In the genomic region with DNA sequence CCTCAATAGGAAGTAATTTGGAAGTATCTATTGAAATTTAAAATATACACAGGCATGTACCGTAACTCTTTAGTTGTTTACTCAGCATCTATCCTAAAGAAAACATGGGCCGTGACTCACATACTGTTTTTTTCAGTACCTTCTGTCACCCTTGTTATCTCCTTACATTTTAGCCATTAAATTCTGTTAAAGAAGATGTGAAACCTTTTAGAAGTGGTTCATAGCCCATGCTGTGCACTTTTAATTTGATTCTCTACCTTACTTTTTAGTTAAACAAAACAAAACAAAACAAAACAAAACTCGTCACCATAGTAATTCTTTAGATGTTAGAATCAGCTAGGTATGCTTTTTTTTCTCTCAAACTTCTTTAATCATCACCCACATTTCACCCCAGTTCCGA, we compare ENCODE assay signal across 1 cellular context.
TF ChIP-seq lines count a peak whose summit lies in the region.

No MANE protein-coding gene starts in this region.

TF ChIP-seq in GM12878, 131 proteins besides CTCF, POLR2A, EP300 and RAD21 (continued from another document):
- TF ChIP-seq, protein P1, sequence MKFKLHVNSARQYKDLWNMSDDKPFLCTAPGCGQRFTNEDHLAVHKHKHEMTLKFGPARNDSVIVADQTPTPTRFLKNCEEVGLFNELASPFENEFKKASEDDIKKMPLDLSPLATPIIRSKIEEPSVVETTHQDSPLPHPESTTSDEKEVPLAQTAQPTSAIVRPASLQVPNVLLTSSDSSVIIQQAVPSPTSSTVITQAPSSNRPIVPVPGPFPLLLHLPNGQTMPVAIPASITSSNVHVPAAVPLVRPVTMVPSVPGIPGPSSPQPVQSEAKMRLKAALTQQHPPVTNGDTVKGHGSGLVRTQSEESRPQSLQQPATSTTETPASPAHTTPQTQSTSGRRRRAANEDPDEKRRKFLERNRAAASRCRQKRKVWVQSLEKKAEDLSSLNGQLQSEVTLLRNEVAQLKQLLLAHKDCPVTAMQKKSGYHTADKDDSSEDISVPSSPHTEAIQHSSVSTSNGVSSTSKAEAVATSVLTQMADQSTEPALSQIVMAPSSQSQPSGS (IDR thresholded peaks at IDR 0.05; ENCODE audit: low read length), result 0 out of 2 replicates have a peak, but pooled peaks have one; percentile 22
- 0 out of 2 replicates have a peak, but pooled peaks have one; percentile 32 for TF ChIP-seq BCL11A (IDR thresholded peaks at IDR 0.05; ENCODE audit: low read depth, low read length)
- TF ChIP-seq YY1 (IDR thresholded peaks at IDR 0.05; ENCODE audit: low read depth, low read length), result no peak
- TF ChIP-seq WRNIP1 (IDR thresholded peaks at IDR 0.05; ENCODE audit: borderline replicate concordance, low read depth, low read length), result no peak
- TF ChIP-seq ZNF384 (IDR thresholded peaks at IDR 0.05; ENCODE audit: borderline replicate concordance, low read depth, low read length), result peak; percentile 46; the same call in 1 of the 2 replicates
- TF ChIP-seq BMI1 (IDR thresholded peaks at IDR 0.05; ENCODE audit: borderline replicate concordance), result no peak
- TF ChIP-seq, protein P2, sequence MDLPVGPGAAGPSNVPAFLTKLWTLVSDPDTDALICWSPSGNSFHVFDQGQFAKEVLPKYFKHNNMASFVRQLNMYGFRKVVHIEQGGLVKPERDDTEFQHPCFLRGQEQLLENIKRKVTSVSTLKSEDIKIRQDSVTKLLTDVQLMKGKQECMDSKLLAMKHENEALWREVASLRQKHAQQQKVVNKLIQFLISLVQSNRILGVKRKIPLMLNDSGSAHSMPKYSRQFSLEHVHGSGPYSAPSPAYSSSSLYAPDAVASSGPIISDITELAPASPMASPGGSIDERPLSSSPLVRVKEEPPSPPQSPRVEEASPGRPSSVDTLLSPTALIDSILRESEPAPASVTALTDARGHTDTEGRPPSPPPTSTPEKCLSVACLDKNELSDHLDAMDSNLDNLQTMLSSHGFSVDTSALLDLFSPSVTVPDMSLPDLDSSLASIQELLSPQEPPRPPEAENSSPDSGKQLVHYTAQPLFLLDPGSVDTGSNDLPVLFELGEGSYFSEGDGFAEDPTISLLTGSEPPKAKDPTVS (IDR thresholded peaks at IDR 0.05; ENCODE audit: low read depth, low read length), result no peak
- TF ChIP-seq, protein P3, sequence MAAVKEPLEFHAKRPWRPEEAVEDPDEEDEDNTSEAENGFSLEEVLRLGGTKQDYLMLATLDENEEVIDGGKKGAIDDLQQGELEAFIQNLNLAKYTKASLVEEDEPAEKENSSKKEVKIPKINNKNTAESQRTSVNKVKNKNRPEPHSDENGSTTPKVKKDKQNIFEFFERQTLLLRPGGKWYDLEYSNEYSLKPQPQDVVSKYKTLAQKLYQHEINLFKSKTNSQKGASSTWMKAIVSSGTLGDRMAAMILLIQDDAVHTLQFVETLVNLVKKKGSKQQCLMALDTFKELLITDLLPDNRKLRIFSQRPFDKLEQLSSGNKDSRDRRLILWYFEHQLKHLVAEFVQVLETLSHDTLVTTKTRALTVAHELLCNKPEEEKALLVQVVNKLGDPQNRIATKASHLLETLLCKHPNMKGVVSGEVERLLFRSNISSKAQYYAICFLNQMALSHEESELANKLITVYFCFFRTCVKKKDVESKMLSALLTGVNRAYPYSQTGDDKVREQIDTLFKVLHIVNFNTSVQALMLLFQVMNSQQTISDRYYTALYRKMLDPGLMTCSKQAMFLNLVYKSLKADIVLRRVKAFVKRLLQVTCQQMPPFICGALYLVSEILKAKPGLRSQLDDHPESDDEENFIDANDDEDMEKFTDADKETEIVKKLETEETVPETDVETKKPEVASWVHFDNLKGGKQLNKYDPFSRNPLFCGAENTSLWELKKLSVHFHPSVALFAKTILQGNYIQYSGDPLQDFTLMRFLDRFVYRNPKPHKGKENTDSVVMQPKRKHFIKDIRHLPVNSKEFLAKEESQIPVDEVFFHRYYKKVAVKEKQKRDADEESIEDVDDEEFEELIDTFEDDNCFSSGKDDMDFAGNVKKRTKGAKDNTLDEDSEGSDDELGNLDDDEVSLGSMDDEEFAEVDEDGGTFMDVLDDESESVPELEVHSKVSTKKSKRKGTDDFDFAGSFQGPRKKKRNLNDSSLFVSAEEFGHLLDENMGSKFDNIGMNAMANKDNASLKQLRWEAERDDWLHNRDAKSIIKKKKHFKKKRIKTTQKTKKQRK (IDR thresholded peaks at IDR 0.05; ENCODE audit: low read depth, low read length), result no peak
- no peak for TF ChIP-seq RCOR1 (conservative IDR thresholded peaks at IDR 0.05; ENCODE audit: low read depth, low read length)
- TF ChIP-seq SIN3A (IDR thresholded peaks at IDR 0.05; ENCODE audit: low read depth, low read length), result no peak
- no peak for TF ChIP-seq CREB1 (IDR thresholded peaks at IDR 0.05; ENCODE audit: low read depth)
- TF ChIP-seq EGR1 (IDR thresholded peaks at IDR 0.05; ENCODE audit: borderline replicate concordance in 1 of 2, low read depth in 2 of 2, low read length in 2 of 2), result no peak
- TF ChIP-seq ETV6 (conservative IDR thresholded peaks at IDR 0.05 in 1 of 2, IDR thresholded peaks at IDR 0.05 in 1 of 2; ENCODE audit: borderline replicate concordance in 1 of 2, low read depth in 1 of 2), result no peak
